Comparison of ENCODE assay signal across 8 cellular contexts in genomic region chr3:9732753-9733115, GRCh38. TPM values are rescaled to one million over a fixed set of nuclear protein-coding genes. Genes with fewer than 3 reads are reported as not detected.
DNase-seq lines count a peak whose midpoint lies in the region; ATAC-seq, FAIRE-seq and TF ChIP-seq lines count a peak whose summit lies in the region.

No MANE protein-coding gene starts in this region.

- no peak for TF ChIP-seq RAD21 in K562 (CRISPR knock-in tag; conservative IDR thresholded peaks at IDR 0.05 in 1 of 2, IDR thresholded peaks at IDR 0.05 in 1 of 2)

- peaks cover 53% of the 10 kb centered on the region for H3K79me2 ChIP-seq in K562 (ENCODE audit: control insufficient read depth, insufficient read depth, low read length)

- peak overlapping the region; percentile 99 to 100 for H3K9ac ChIP-seq in K562 (ENCODE audit: insufficient read depth in 1 of 2, low read depth in 2 of 2, low read length in 2 of 2)

- no peak overlapping the region for H2AFZ ChIP-seq in K562 (ENCODE audit: low read depth, low read length)

- TF ChIP-seq CTCF in cardiac muscle cell (IDR thresholded peaks at IDR 0.05; ENCODE audit: low read depth, low read length) (no peak), K562 (IDR thresholded peaks at IDR 0.05 in 2 of 3, conservative IDR thresholded peaks at IDR 0.05 in 1 of 3; ENCODE audit: insufficient read depth in 2 of 3, low read depth in 1 of 3, low read length in 3 of 3) (0 out of 6 replicates have a peak, but pooled peaks of 1 of the 3 experiments have one; percentile 2), lower leg skin (IDR thresholded peaks at IDR 0.05) (no peak)

- H3K27ac ChIP-seq in cardiac muscle cell, result no peak overlapping the region
- H3K27ac ChIP-seq in K562 (ENCODE audit: extremely low read depth, low read depth, low read length), result peak overlapping the region; percentile 100; the same call in 2 of the 3 replicates
- H3K27ac ChIP-seq in urinary bladder (ENCODE audit: low read depth), result no peak overlapping the region

- no peaks in the 10 kb centered on the region for H3K9me3 ChIP-seq in cardiac muscle cell (ENCODE audit: low read depth)
- H3K9me3 ChIP-seq in K562 (replicated peaks; ENCODE audit: control insufficient read depth, insufficient read depth, low read depth, low read length), result no peaks in the 10 kb centered on the region

- no peak for FAIRE-seq in K562 (lab: Jason Lieb, UNC)

- H3K27me3 ChIP-seq in cardiac muscle cell, result no peaks in the 10 kb centered on the region
- H3K27me3 ChIP-seq in K562 (ENCODE audit: control insufficient read depth in 2 of 2, insufficient read depth in 2 of 2, low read length in 2 of 2), result no peaks in the 10 kb centered on the region

- H3K4me2 ChIP-seq in K562 (ENCODE audit: insufficient read depth, low read length), result peak overlapping the region; percentile 91

- peak overlapping the region; percentile 99 for H3K4me3 ChIP-seq in cardiac muscle cell
- peak overlapping the region; percentile 93 for H3K4me3 ChIP-seq in K562
- H3K4me3 ChIP-seq in lower leg skin (ENCODE audit: low read depth, poor library complexity, severe bottlenecking), result peak overlapping the region; percentile 94
- H3K4me3 ChIP-seq in urinary bladder (ENCODE audit: low read depth, low read length), result peak overlapping the region; percentile 98

- no peaks in the 10 kb centered on the region for H3K9me1 ChIP-seq in K562 (ENCODE audit: control insufficient read depth, insufficient read depth, low read length)

- POLR2A ChIA-PET in K562 (lab: Yijun Ruan, JAX), result interaction anchor here (0.7 to 5.9 kb wide), 13 partner anchors 9 to 379 kb away, joined by 3 to 60 read pairs (median 4); partner anchors contain the start of gene OGG1

- no peak for TF ChIP-seq EP300 in K562 (IDR thresholded peaks at IDR 0.05; ENCODE audit: low read length)

- in situ Hi-C loops in K562 (cut with MboI), result no loop called here

- intact Hi-C loops in cardiac septum (cut with DNase I), result loop anchor here (5.0 kb wide), 2 partner anchors 60 to 380 kb away; partner anchors contain the start of genes ARPC4 and TADA3
- intact Hi-C loops in K562 (cut with micrococcal nuclease), result no loop called here
- intact Hi-C loops in lower leg skin (cut with DNase I; ENCODE audit: low total_unique reads), result no loop called here

- peaks cover 11% of the 10 kb centered on the region for H3K4me1 ChIP-seq in cardiac muscle cell (ENCODE audit: low read depth)
- peaks cover 23 to 29% of the 10 kb centered on the region in 2 experiments; a peak in 4 of 5 replicates for H3K4me1 ChIP-seq in K562 (replicated peaks in 1 of 2; ENCODE audit: control insufficient read depth in 2 of 2, insufficient read depth in 2 of 2, low read length in 2 of 2)
- H3K4me1 ChIP-seq in urinary bladder (ENCODE audit: insufficient read depth), result no peaks in the 10 kb centered on the region

- peaks cover 18% of the 10 kb centered on the region for H4K20me1 ChIP-seq in K562 (replicated peaks; ENCODE audit: control insufficient read depth, insufficient read depth, low read length)

- TF ChIP-seq POLR2A in K562 (conservative IDR thresholded peaks at IDR 0.05) (no peak), lower leg skin (IDR thresholded peaks at IDR 0.05) (no peak)

- WGBS in K562 (ENCODE audit: insufficient coverage, low coverage, missing lambda C conversion rate), result 40% methylated on average over 6 of the region's 6 CpGs
- 7 to 26% methylated on average over 6 of the region's 6 CpGs for WGBS in lower leg skin, 2 donors
- 48% methylated on average over 6 of the region's 6 CpGs for WGBS in urinary bladder

- DNase-seq in cardiac muscle cell (ENCODE audit: low read depth in 1 of 2, low spot score in 1 of 2), result no peak
- DNase-seq in cardiac septum (ENCODE audit: low spot score), result no peak
- peak in 1 of 4 experiments; percentile 18 for DNase-seq in K562 (ENCODE audit: extremely low read depth in 1 of 4, low spot score in 3 of 4)
- DNase-seq in lower leg skin (ENCODE audit: low spot score in 2 of 2), result no peak
- no peak for DNase-seq in kidney glomerular epithelial cell (lab: John Stamatoyannopoulos, UW)
- DNase-seq in mucosa of gallbladder (ENCODE audit: low spot score), result no peak
- DNase-seq in ecto neural progenitor cell (ENCODE audit: low spot score), result no peak

- peaks cover 17% of the 10 kb centered on the region for H3K36me3 ChIP-seq in cardiac muscle cell
- H3K36me3 ChIP-seq in K562 (ENCODE audit: control insufficient read depth, insufficient read depth, low read length), result peaks cover 48% of the 10 kb centered on the region
- no peaks in the 10 kb centered on the region for H3K36me3 ChIP-seq in urinary bladder (ENCODE audit: insufficient read depth)

- CTCF ChIA-PET in K562 (lab: Yijun Ruan, JAX; ENCODE audit: low intra/inter-chr PET ratio), result no interaction called here

- BruUV-seq in K562 (replicated peaks; lab: Mats Ljungman, UMichigan), result TSS peak; percentile 45

- no peak for ATAC-seq in K562

RNA-seq across cellular contexts. Expression of gene BRPF1, which starts 1.2 kb away (rescaled TPM):
- total RNA-seq in cardiac muscle cell (15.7 and 17.3 TPM in 2 replicates), cardiac septum (10.6 TPM), K562 (2014; rRNA removed) (29.9 and 38.9 TPM in 2 replicates), K562 (2014; rRNA removed; fragmentation: Illumina TruSeq; extraction: Trizol) (12.6 and 13.5 TPM in 2 replicates), K562 (2015; rRNA removed; fragmentation: Illumina TruSeq; extraction: Trizol) (23.5 and 25.5 TPM in 2 replicates), K562 (2021) (40.2 and 40.6 TPM in 2 replicates), lower leg skin (10 to 100 TPM; 20.1 to 27.2 (median 22.5) TPM), urinary bladder (11.0 TPM), mucosa of gallbladder (17.3 TPM)
- polyA plus RNA-seq in cardiac muscle cell (11.1 and 11.4 TPM in 2 replicates), K562 (2011; rRNA removed) (12.7 and 16.6 TPM in 2 replicates), K562 (2014; fragmentation: Illumina TruSeq; extraction: Trizol) (26.7 and 30.5 TPM in 2 replicates), K562 (2014; fragmentation: Nextera tagmentation; extraction: Ambion mirVana) (1 to 10 TPM; 1.1 to 1.4 TPM), K562 (2014; rRNA removed) (26.0 and 32.8 TPM in 2 replicates), urinary bladder (13.8 TPM)
- total RNA-seq in K562 (2011; cell fraction: chromatin; rRNA removed; ENCODE audit: low replicate concordance), result 33.6 and 67.8 TPM in 2 replicates
- total RNA-seq in K562 (2011; cell fraction: nucleolus; rRNA removed), result 33.7 and 49.2 TPM in 2 replicates
- 26.6 and 32.0 TPM in 2 replicates for total RNA-seq in K562 (2011; cell fraction: nucleoplasm; rRNA removed)
- 12.3 and 19.3 TPM in 2 replicates for polyA plus RNA-seq in K562 (2011; cell fraction: cytosol; rRNA removed)
- 46.8 and 95.4 TPM in 2 replicates for polyA plus RNA-seq in K562 (2011; cell fraction: nucleus; rRNA removed)
- polyA plus RNA-seq in K562 (2012), result 23.7 and 24.3 TPM in 2 replicates
- 14.6 and 16.9 TPM in 2 replicates for polyA minus RNA-seq in K562 (2011; rRNA and poly(A)+ RNA removed)
- polyA minus RNA-seq in K562 (2011; cell fraction: cytosol; rRNA and poly(A)+ RNA removed), result 15.2 and 22.2 TPM in 2 replicates
- polyA minus RNA-seq in K562 (2011; cell fraction: nucleus; rRNA and poly(A)+ RNA removed), result 24.9 and 29.5 TPM in 2 replicates

RNA-seq across cellular contexts. Expression of gene OGG1, which starts 17.0 kb away (rescaled TPM):
- total RNA-seq in cardiac muscle cell, result 30.7 and 32.1 TPM in 2 replicates
- 34.5 and 45.9 TPM in 2 replicates for polyA plus RNA-seq in cardiac muscle cell
- total RNA-seq in cardiac septum, result 9.6 TPM
- 74.9 and 150 TPM in 2 replicates for total RNA-seq in K562 (2011; cell fraction: chromatin; rRNA removed; ENCODE audit: low replicate concordance)
- total RNA-seq in K562 (2011; cell fraction: nucleolus; rRNA removed), result 93.6 and 122 TPM in 2 replicates
- total RNA-seq in K562 (2011; cell fraction: nucleoplasm; rRNA removed), result 99.4 and 140 TPM in 2 replicates
- 27.6 and 39.3 TPM in 2 replicates for total RNA-seq in K562 (2014; rRNA removed)
- total RNA-seq in K562 (2014; rRNA removed; fragmentation: Illumina TruSeq; extraction: Trizol), result 14.6 and 18.2 TPM in 2 replicates
- 26.4 and 27.5 TPM in 2 replicates for total RNA-seq in K562 (2015; rRNA removed; fragmentation: Illumina TruSeq; extraction: Trizol)
- 23.6 and 25.7 TPM in 2 replicates for total RNA-seq in K562 (2021)
- 26.6 and 31.0 TPM in 2 replicates for polyA plus RNA-seq in K562 (2011; rRNA removed)
- 27.6 and 51.7 TPM in 2 replicates for polyA plus RNA-seq in K562 (2011; cell fraction: cytosol; rRNA removed)
- polyA plus RNA-seq in K562 (2011; cell fraction: nucleus; rRNA removed), result 41.4 and 56.0 TPM in 2 replicates
- polyA plus RNA-seq in K562 (2012), result 23.4 and 31.1 TPM in 2 replicates
- 32.3 and 33.0 TPM in 2 replicates for polyA plus RNA-seq in K562 (2014; fragmentation: Illumina TruSeq; extraction: Trizol)
- polyA plus RNA-seq in K562 (2014; fragmentation: Nextera tagmentation; extraction: Ambion mirVana), result 10 to 100 TPM in 1 of 2 experiments, 1 to 10 TPM in 1; 6.6 to 12.0 TPM
- 24.4 and 26.5 TPM in 2 replicates for polyA plus RNA-seq in K562 (2014; rRNA removed)
- polyA minus RNA-seq in K562 (2011; rRNA and poly(A)+ RNA removed), result 38.9 and 47.9 TPM in 2 replicates
- polyA minus RNA-seq in K562 (2011; cell fraction: cytosol; rRNA and poly(A)+ RNA removed), result 16.7 and 29.9 TPM in 2 replicates
- 52.4 and 57.1 TPM in 2 replicates for polyA minus RNA-seq in K562 (2011; cell fraction: nucleus; rRNA and poly(A)+ RNA removed)
- total RNA-seq in lower leg skin, result 10 to 100 TPM in 3 of 4 donors, 1 to 10 TPM in 1; 7.9 to 27.2 (median 17.4) TPM
- total RNA-seq in urinary bladder, result 32.1 TPM
- 23.7 TPM for polyA plus RNA-seq in urinary bladder
- total RNA-seq in mucosa of gallbladder, result 37.6 TPM

RNA-seq across cellular contexts. Expression of gene CPNE9, which starts 29.1 kb away (rescaled TPM):
- total RNA-seq in cardiac muscle cell, result not detected in 2 replicates
- 0.06 TPM in 1 of 2 replicates, not detected in the other for polyA plus RNA-seq in cardiac muscle cell
- total RNA-seq in cardiac septum, result not detected
- total RNA-seq in K562 (2011; cell fraction: chromatin; rRNA removed; ENCODE audit: low replicate concordance), result not detected in 2 replicates
- total RNA-seq in K562 (2011; cell fraction: nucleolus; rRNA removed), result not detected in 2 replicates
- 0.46 TPM in 1 of 2 replicates, not detected in the other for total RNA-seq in K562 (2011; cell fraction: nucleoplasm; rRNA removed)
- 0.49 TPM in 1 of 2 replicates, not detected in the other for total RNA-seq in K562 (2014; rRNA removed)
- 0.22 TPM in 1 of 2 replicates, not detected in the other for total RNA-seq in K562 (2014; rRNA removed; fragmentation: Illumina TruSeq; extraction: Trizol)
- total RNA-seq in K562 (2015; rRNA removed; fragmentation: Illumina TruSeq; extraction: Trizol), result 0.33 TPM in 1 of 2 replicates, not detected in the other
- total RNA-seq in K562 (2021), result not detected in 2 replicates
- polyA plus RNA-seq in K562 (2011; rRNA removed), result 0.19 and 0.33 TPM in 2 replicates
- polyA plus RNA-seq in K562 (2011; cell fraction: cytosol; rRNA removed), result 0.03 and 0.34 TPM in 2 replicates
- 0.33 and 0.48 TPM in 2 replicates for polyA plus RNA-seq in K562 (2011; cell fraction: nucleus; rRNA removed)
- 0.36 and 0.91 TPM in 2 replicates for polyA plus RNA-seq in K562 (2012)
- 0.51 TPM in 1 of 2 replicates, not detected in the other for polyA plus RNA-seq in K562 (2014; fragmentation: Illumina TruSeq; extraction: Trizol)
- under 1 TPM; 0.25 to 0.56 TPM for polyA plus RNA-seq in K562 (2014; fragmentation: Nextera tagmentation; extraction: Ambion mirVana)
- polyA plus RNA-seq in K562 (2014; rRNA removed), result 0.24 and 0.34 TPM in 2 replicates
- polyA minus RNA-seq in K562 (2011; rRNA and poly(A)+ RNA removed), result not detected in 2 replicates
- not detected in 2 replicates for polyA minus RNA-seq in K562 (2011; cell fraction: cytosol; rRNA and poly(A)+ RNA removed)
- not detected in 2 replicates for polyA minus RNA-seq in K562 (2011; cell fraction: nucleus; rRNA and poly(A)+ RNA removed)
- 1 to 10 TPM in 2 of 4 donors, under 1 TPM in 2; 0.54 to 1.6 (median 1.1) TPM for total RNA-seq in lower leg skin
- not detected for total RNA-seq in urinary bladder
- polyA plus RNA-seq in urinary bladder, result 0.18 TPM
- 0.37 TPM for total RNA-seq in mucosa of gallbladder

RNA-seq across cellular contexts. Expression of gene CAMK1, which starts 37.0 kb away (rescaled TPM):
- total RNA-seq in cardiac muscle cell (23.7 and 24.6 TPM in 2 replicates), cardiac septum (10.0 TPM), K562 (2014; rRNA removed) (10.7 and 13.9 TPM in 2 replicates), K562 (2014; rRNA removed; fragmentation: Illumina TruSeq; extraction: Trizol) (4.4 and 4.7 TPM in 2 replicates), K562 (2015; rRNA removed; fragmentation: Illumina TruSeq; extraction: Trizol) (6.1 and 6.6 TPM in 2 replicates), K562 (2021) (5.2 and 6.2 TPM in 2 replicates), lower leg skin (10 to 100 TPM in 1 of 4 donors, 1 to 10 TPM in 3; 3.1 to 10.1 (median 9.4) TPM), urinary bladder (28.7 TPM), mucosa of gallbladder (30.6 TPM)
- polyA plus RNA-seq in cardiac muscle cell (20.4 and 29.1 TPM in 2 replicates), K562 (2011; rRNA removed) (7.3 and 8.4 TPM in 2 replicates), K562 (2014; fragmentation: Illumina TruSeq; extraction: Trizol) (6.0 and 6.2 TPM in 2 replicates), K562 (2014; fragmentation: Nextera tagmentation; extraction: Ambion mirVana) (under 1 TPM; 0.23 to 0.39 TPM), K562 (2014; rRNA removed) (7.7 and 10.6 TPM in 2 replicates), urinary bladder (42.2 TPM)
- 2.0 and 4.8 TPM in 2 replicates for total RNA-seq in K562 (2011; cell fraction: chromatin; rRNA removed; ENCODE audit: low replicate concordance)
- 4.2 and 4.6 TPM in 2 replicates for total RNA-seq in K562 (2011; cell fraction: nucleolus; rRNA removed)
- 2.3 and 3.2 TPM in 2 replicates for total RNA-seq in K562 (2011; cell fraction: nucleoplasm; rRNA removed)
- 5.8 and 12.1 TPM in 2 replicates for polyA plus RNA-seq in K562 (2011; cell fraction: cytosol; rRNA removed)
- 6.0 and 9.9 TPM in 2 replicates for polyA plus RNA-seq in K562 (2011; cell fraction: nucleus; rRNA removed)
- 7.7 and 9.7 TPM in 2 replicates for polyA plus RNA-seq in K562 (2012)
- 2.6 and 2.9 TPM in 2 replicates for polyA minus RNA-seq in K562 (2011; rRNA and poly(A)+ RNA removed)
- polyA minus RNA-seq in K562 (2011; cell fraction: cytosol; rRNA and poly(A)+ RNA removed), result 3.1 and 3.6 TPM in 2 replicates
- polyA minus RNA-seq in K562 (2011; cell fraction: nucleus; rRNA and poly(A)+ RNA removed), result 1.3 and 2.4 TPM in 2 replicates

RNA-seq across cellular contexts. Expression of gene TADA3, which starts 59.5 kb away (rescaled TPM):
- 137 and 141 TPM in 2 replicates for total RNA-seq in cardiac muscle cell
- 91.3 and 97.2 TPM in 2 replicates for polyA plus RNA-seq in cardiac muscle cell
- 50.1 TPM for total RNA-seq in cardiac septum
- 29.0 and 52.4 TPM in 2 replicates for total RNA-seq in K562 (2011; cell fraction: chromatin; rRNA removed; ENCODE audit: low replicate concordance)
- 42.1 and 48.7 TPM in 2 replicates for total RNA-seq in K562 (2011; cell fraction: nucleolus; rRNA removed)
- total RNA-seq in K562 (2011; cell fraction: nucleoplasm; rRNA removed), result 34.6 and 42.7 TPM in 2 replicates
- total RNA-seq in K562 (2014; rRNA removed), result 110 and 136 TPM in 2 replicates
- 32.7 and 40.6 TPM in 2 replicates for total RNA-seq in K562 (2014; rRNA removed; fragmentation: Illumina TruSeq; extraction: Trizol)
- total RNA-seq in K562 (2015; rRNA removed; fragmentation: Illumina TruSeq; extraction: Trizol), result 74.5 and 74.8 TPM in 2 replicates
- 85.8 and 89.7 TPM in 2 replicates for total RNA-seq in K562 (2021)
- 60.6 and 62.8 TPM in 2 replicates for polyA plus RNA-seq in K562 (2011; rRNA removed)
- 74.1 and 114 TPM in 2 replicates for polyA plus RNA-seq in K562 (2011; cell fraction: cytosol; rRNA removed)
- 61.6 and 83.0 TPM in 2 replicates for polyA plus RNA-seq in K562 (2011; cell fraction: nucleus; rRNA removed)
- 75.7 and 143 TPM in 2 replicates for polyA plus RNA-seq in K562 (2012)
- polyA plus RNA-seq in K562 (2014; fragmentation: Illumina TruSeq; extraction: Trizol), result 97.8 and 103 TPM in 2 replicates
- 1 to 10 TPM; 4.1 to 6.3 TPM for polyA plus RNA-seq in K562 (2014; fragmentation: Nextera tagmentation; extraction: Ambion mirVana)
- 91.6 and 94.0 TPM in 2 replicates for polyA plus RNA-seq in K562 (2014; rRNA removed)
- 29.9 and 37.5 TPM in 2 replicates for polyA minus RNA-seq in K562 (2011; rRNA and poly(A)+ RNA removed)
- polyA minus RNA-seq in K562 (2011; cell fraction: cytosol; rRNA and poly(A)+ RNA removed), result 52.9 and 57.8 TPM in 2 replicates
- polyA minus RNA-seq in K562 (2011; cell fraction: nucleus; rRNA and poly(A)+ RNA removed), result 19.1 and 22.5 TPM in 2 replicates
- total RNA-seq in lower leg skin, result 10 to 100 TPM; 42.1 to 53.2 (median 47.0) TPM
- total RNA-seq in urinary bladder, result 33.2 TPM
- polyA plus RNA-seq in urinary bladder, result 67.9 TPM
- 63.3 TPM for total RNA-seq in mucosa of gallbladder
